Comparison of ENCODE assay signal across 1 cellular context in the genomic region with DNA sequence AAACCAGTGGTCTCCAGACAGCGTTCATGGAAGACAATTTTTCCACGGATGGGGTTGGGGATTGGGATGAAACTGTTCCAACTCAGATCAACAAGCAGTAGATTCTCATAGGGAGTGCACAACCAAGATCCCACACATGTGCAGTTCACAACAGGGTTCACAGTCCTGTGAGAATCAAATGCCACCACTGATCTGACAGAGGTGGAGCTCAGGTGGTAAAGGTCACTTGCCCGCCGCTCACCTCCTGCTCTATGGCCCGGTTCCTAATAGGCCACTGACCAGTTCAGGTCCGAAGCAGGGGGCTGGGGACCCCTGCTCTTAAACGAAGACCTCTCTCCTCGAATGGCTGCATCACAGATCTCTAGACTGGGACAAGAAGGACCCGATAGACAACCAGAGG.
TF ChIP-seq lines count a peak whose summit lies in the region.

No MANE protein-coding gene starts in this region.

TF ChIP-seq in HepG2, 621 proteins besides CTCF, POLR2A, EP300 and RAD21 (continued from another document and continues in another):
- TF ChIP-seq, protein P1, sequence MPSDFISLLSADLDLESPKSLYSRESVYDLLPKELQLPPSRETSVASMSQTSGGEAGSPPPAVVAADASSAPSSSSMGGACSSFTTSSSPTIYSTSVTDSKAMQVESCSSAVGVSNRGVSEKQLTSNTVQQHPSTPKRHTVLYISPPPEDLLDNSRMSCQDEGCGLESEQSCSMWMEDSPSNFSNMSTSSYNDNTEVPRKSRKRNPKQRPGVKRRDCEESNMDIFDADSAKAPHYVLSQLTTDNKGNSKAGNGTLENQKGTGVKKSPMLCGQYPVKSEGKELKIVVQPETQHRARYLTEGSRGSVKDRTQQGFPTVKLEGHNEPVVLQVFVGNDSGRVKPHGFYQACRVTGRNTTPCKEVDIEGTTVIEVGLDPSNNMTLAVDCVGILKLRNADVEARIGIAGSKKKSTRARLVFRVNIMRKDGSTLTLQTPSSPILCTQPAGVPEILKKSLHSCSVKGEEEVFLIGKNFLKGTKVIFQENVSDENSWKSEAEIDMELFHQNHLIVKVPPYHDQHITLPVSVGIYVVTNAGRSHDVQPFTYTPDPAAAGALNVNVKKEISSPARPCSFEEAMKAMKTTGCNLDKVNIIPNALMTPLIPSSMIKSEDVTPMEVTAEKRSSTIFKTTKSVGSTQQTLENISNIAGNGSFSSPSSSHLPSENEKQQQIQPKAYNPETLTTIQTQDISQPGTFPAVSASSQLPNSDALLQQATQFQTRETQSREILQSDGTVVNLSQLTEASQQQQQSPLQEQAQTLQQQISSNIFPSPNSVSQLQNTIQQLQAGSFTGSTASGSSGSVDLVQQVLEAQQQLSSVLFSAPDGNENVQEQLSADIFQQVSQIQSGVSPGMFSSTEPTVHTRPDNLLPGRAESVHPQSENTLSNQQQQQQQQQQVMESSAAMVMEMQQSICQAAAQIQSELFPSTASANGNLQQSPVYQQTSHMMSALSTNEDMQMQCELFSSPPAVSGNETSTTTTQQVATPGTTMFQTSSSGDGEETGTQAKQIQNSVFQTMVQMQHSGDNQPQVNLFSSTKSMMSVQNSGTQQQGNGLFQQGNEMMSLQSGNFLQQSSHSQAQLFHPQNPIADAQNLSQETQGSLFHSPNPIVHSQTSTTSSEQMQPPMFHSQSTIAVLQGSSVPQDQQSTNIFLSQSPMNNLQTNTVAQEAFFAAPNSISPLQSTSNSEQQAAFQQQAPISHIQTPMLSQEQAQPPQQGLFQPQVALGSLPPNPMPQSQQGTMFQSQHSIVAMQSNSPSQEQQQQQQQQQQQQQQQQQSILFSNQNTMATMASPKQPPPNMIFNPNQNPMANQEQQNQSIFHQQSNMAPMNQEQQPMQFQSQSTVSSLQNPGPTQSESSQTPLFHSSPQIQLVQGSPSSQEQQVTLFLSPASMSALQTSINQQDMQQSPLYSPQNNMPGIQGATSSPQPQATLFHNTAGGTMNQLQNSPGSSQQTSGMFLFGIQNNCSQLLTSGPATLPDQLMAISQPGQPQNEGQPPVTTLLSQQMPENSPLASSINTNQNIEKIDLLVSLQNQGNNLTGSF (CRISPR knock-in tag; IDR thresholded peaks at IDR 0.05), result no peak
- no peak for TF ChIP-seq NR2F2 (IDR thresholded peaks at IDR 0.05; ENCODE audit: borderline replicate concordance, low read depth)
- TF ChIP-seq, protein P2, sequence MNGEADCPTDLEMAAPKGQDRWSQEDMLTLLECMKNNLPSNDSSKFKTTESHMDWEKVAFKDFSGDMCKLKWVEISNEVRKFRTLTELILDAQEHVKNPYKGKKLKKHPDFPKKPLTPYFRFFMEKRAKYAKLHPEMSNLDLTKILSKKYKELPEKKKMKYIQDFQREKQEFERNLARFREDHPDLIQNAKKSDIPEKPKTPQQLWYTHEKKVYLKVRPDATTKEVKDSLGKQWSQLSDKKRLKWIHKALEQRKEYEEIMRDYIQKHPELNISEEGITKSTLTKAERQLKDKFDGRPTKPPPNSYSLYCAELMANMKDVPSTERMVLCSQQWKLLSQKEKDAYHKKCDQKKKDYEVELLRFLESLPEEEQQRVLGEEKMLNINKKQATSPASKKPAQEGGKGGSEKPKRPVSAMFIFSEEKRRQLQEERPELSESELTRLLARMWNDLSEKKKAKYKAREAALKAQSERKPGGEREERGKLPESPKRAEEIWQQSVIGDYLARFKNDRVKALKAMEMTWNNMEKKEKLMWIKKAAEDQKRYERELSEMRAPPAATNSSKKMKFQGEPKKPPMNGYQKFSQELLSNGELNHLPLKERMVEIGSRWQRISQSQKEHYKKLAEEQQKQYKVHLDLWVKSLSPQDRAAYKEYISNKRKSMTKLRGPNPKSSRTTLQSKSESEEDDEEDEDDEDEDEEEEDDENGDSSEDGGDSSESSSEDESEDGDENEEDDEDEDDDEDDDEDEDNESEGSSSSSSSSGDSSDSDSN (CRISPR knock-in tag; IDR thresholded peaks at IDR 0.05), result no peak
- no peak for TF ChIP-seq ZFY (CRISPR knock-in tag; IDR thresholded peaks at IDR 0.05)
- TF ChIP-seq SOX5 (CRISPR knock-in tag; IDR thresholded peaks at IDR 0.05; ENCODE audit: borderline replicate concordance), result no peak
- TF ChIP-seq FOXO4 (CRISPR knock-in tag; conservative IDR thresholded peaks at IDR 0.05), result no peak
- TF ChIP-seq ZNF235 (CRISPR knock-in tag; IDR thresholded peaks at IDR 0.05; ENCODE audit: borderline replicate concordance), result no peak
- no peak for TF ChIP-seq ZNF562 (CRISPR knock-in tag; IDR thresholded peaks at IDR 0.05; ENCODE audit: borderline replicate concordance)
- no peak for TF ChIP-seq ZNF775 (CRISPR knock-in tag; IDR thresholded peaks at IDR 0.05; ENCODE audit: borderline replicate concordance)
- TF ChIP-seq, protein P3, sequence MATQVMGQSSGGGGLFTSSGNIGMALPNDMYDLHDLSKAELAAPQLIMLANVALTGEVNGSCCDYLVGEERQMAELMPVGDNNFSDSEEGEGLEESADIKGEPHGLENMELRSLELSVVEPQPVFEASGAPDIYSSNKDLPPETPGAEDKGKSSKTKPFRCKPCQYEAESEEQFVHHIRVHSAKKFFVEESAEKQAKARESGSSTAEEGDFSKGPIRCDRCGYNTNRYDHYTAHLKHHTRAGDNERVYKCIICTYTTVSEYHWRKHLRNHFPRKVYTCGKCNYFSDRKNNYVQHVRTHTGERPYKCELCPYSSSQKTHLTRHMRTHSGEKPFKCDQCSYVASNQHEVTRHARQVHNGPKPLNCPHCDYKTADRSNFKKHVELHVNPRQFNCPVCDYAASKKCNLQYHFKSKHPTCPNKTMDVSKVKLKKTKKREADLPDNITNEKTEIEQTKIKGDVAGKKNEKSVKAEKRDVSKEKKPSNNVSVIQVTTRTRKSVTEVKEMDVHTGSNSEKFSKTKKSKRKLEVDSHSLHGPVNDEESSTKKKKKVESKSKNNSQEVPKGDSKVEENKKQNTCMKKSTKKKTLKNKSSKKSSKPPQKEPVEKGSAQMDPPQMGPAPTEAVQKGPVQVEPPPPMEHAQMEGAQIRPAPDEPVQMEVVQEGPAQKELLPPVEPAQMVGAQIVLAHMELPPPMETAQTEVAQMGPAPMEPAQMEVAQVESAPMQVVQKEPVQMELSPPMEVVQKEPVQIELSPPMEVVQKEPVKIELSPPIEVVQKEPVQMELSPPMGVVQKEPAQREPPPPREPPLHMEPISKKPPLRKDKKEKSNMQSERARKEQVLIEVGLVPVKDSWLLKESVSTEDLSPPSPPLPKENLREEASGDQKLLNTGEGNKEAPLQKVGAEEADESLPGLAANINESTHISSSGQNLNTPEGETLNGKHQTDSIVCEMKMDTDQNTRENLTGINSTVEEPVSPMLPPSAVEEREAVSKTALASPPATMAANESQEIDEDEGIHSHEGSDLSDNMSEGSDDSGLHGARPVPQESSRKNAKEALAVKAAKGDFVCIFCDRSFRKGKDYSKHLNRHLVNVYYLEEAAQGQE (IDR thresholded peaks at IDR 0.05; ENCODE audit: borderline replicate concordance in 1 of 2, low read depth in 1 of 2, low read length in 2 of 2), result no peak
- TF ChIP-seq MEIS1 (CRISPR knock-in tag; IDR thresholded peaks at IDR 0.05; ENCODE audit: borderline replicate concordance), result no peak
- peak; percentile 23; the same call in 1 of the 2 replicates for TF ChIP-seq ZNF687 (CRISPR knock-in tag; IDR thresholded peaks at IDR 0.05)
- TF ChIP-seq ZNF30 (CRISPR knock-in tag; IDR thresholded peaks at IDR 0.05), result no peak
- TF ChIP-seq ZNF749 (CRISPR knock-in tag; IDR thresholded peaks at IDR 0.05; ENCODE audit: borderline replicate concordance), result no peak
- no peak for TF ChIP-seq ZSCAN5A (CRISPR knock-in tag; IDR thresholded peaks at IDR 0.05; ENCODE audit: borderline replicate concordance)
- TF ChIP-seq ZNF382 (CRISPR knock-in tag; IDR thresholded peaks at IDR 0.05; ENCODE audit: borderline replicate concordance), result no peak
- no peak for TF ChIP-seq CC2D1A (CRISPR knock-in tag; IDR thresholded peaks at IDR 0.05)
- peak; percentile 18; the same call in 1 of the 2 replicates for TF ChIP-seq SALL1 (CRISPR knock-in tag; IDR thresholded peaks at IDR 0.05)
- TF ChIP-seq ZMYM3 (CRISPR knock-in tag; IDR thresholded peaks at IDR 0.05), result no peak
- TF ChIP-seq ZNF589 (CRISPR knock-in tag; conservative IDR thresholded peaks at IDR 0.05), result no peak
- TF ChIP-seq HES4 (CRISPR knock-in tag; IDR thresholded peaks at IDR 0.05; ENCODE audit: borderline replicate concordance), result no peak
- peak; percentile 12 for TF ChIP-seq TEAD3 (CRISPR knock-in tag; optimal IDR thresholded peaks at IDR 0.05; ENCODE audit: borderline replicate concordance)
- no peak for TF ChIP-seq THAP7 (CRISPR knock-in tag; IDR thresholded peaks at IDR 0.05)
- TF ChIP-seq ARID4A (CRISPR knock-in tag; IDR thresholded peaks at IDR 0.05; ENCODE audit: borderline replicate concordance), result no peak; the same call in 1 of the 2 replicates
- TF ChIP-seq ZNF547 (CRISPR knock-in tag; IDR thresholded peaks at IDR 0.05), result no peak
- no peak for TF ChIP-seq ZNF784 (CRISPR knock-in tag; IDR thresholded peaks at IDR 0.05; ENCODE audit: borderline replicate concordance)
